ENCODE assay signal across 10 cellular contexts in genomic region chr3:187264051-187264450, GRCh38. TPM values are rescaled to one million over a fixed set of nuclear protein-coding genes. Genes with fewer than 3 reads are reported as not detected.
DNase-seq lines count a peak whose midpoint lies in the region; ATAC-seq and TF ChIP-seq lines count a peak whose summit lies in the region.
"Had no signal": no experiment of that assay in that cellular context is flagged by ENCODE, and none has a peak within 500 bp of the region (broad histone marks: within the 10 kb centered on the region; RNA-seq: fewer than 3 reads in every experiment).

No MANE protein-coding gene starts in this region.

- H3K4me3 ChIP-seq in choroid plexus epithelial cell (ENCODE audit: low read depth, low read length) = no peak overlapping the region

- no peak for ATAC-seq in GM21825 (IDR thresholded peaks at IDR 0.05; ENCODE audit: unreplicated experiment)
- ATAC-seq in GM21526 (IDR thresholded peaks at IDR 0.05; ENCODE audit: low FRiP score, unreplicated experiment) = no peak

- TF ChIP-seq CTCF in 22Rv1 (IDR thresholded peaks at IDR 0.05) = no peak
- no peak for TF ChIP-seq CTCF in choroid plexus epithelial cell (conservative IDR thresholded peaks at IDR 0.05; ENCODE audit: low read depth, low read length)

- H3K27ac ChIP-seq in 22Rv1 = peak overlapping the region; percentile 76
- H3K27ac ChIP-seq: C4-2B had no signal

- DNase-seq in HT-29 (ENCODE audit: low spot score) (peak; percentile 13), choroid plexus epithelial cell (ENCODE audit: low read depth) (peak; percentile 85), medulla oblongata (ENCODE audit: extremely low spot score) (peak; percentile 12), NCI-H1048 (lab: John Stamatoyannopoulos, UW) (no peak)
- DNase-seq in stimulated activated CD4-positive, alpha-beta T cell treated with anti-CD3 and anti-CD28 coated beads, Interleukin-2, amount 100 ng/mL, for 24 hours = no peak
- DNase-seq: central memory CD4-positive, alpha-beta T cell had no signal

RNA-seq across cellular contexts. Expression of gene MASP1, which starts 27.5 kb away (rescaled TPM):
- not detected in 2 replicates for total RNA-seq in HT-29 (2014; rRNA removed; shearing (Covaris generic))

Comparison
In these comparisons a context has a peak if more than half of its experiments do, and no peak if none do; other contexts are left out.
1. DNase-seq: peak in HT-29 (single experiment), choroid plexus epithelial cell (single experiment) and medulla oblongata (single experiment); none in stimulated activated CD4-positive, alpha-beta T cell treated with anti-CD3 and anti-CD28 coated beads, Interleukin-2, amount 100 ng/mL, for 24 hours (0 of 2) and NCI-H1048 (single experiment).